Comparison of ENCODE assay signal across 8 cellular contexts in genomic region chr14:88385212-88386101, GRCh38. TPM values are rescaled to one million over a fixed set of nuclear protein-coding genes. Genes with fewer than 3 reads are reported as not detected.
DNase-seq lines count a peak whose midpoint lies in the region; ATAC-seq and TF ChIP-seq lines count a peak whose summit lies in the region.

TSS of gene SPATA7 (plus strand) at chr14:88385657. CDS start at chr14:88385819, 162 bp downstream.

- no peaks in the 10 kb centered on the region for H3K36me3 Mint-ChIP-seq in activated naive CD4-positive, alpha-beta T cell treated with anti-CD3 and anti-CD28 coated beads, Interleukin-2, amount 10 ng/mL, durations not matched to agents 7 days and 5 days

- H4K91ac ChIP-seq in neuronal stem cell (ENCODE audit: low read depth, low read length, poor library complexity): no peak within 1 kb of the TSS

- in situ Hi-C loops in HAP-1 (cut with MboI; ENCODE audit: low sequenced_read_pairs): no loop called here

- no peak within 1 kb of the TSS for H2BK15ac ChIP-seq in neuronal stem cell (ENCODE audit: low read length)

- no peaks in the 10 kb centered on the region for H3K9me3 Mint-ChIP-seq in activated naive CD4-positive, alpha-beta T cell treated with anti-CD3 and anti-CD28 coated beads, Interleukin-2, amount 10 ng/mL, durations not matched to agents 7 days and 5 days

- no peaks in the 10 kb centered on the region for H3K36me3 ChIP-seq in HAP-1 (replicated peaks)
- no peaks in the 10 kb centered on the region for H3K36me3 ChIP-seq in MG63
- peaks cover 3% of the 10 kb centered on the region; the same call in 1 of the 2 replicates for H3K36me3 ChIP-seq in SJSA1
- no peaks in the 10 kb centered on the region for H3K36me3 ChIP-seq in gastroesophageal sphincter
- no peaks in the 10 kb centered on the region for H3K36me3 ChIP-seq in neuronal stem cell (replicated peaks in 1 of 2; ENCODE audit: control insufficient read depth in 2 of 2, insufficient read depth in 2 of 2, low read length in 2 of 2)
- H3K36me3 ChIP-seq in subcutaneous abdominal adipose tissue (ENCODE audit: control insufficient read depth in 5 of 5, insufficient read depth in 5 of 5, low read length in 5 of 5): no peaks in the 10 kb centered on the region

- no peaks in the 10 kb centered on the region for H3K9me3 ChIP-seq in HAP-1
- H3K9me3 ChIP-seq in MG63: no peaks in the 10 kb centered on the region
- no peaks in the 10 kb centered on the region for H3K9me3 ChIP-seq in SJSA1 (replicated peaks)
- H3K9me3 ChIP-seq in gastroesophageal sphincter: no peaks in the 10 kb centered on the region
- H3K9me3 ChIP-seq in neuronal stem cell (replicated peaks in 1 of 2; ENCODE audit: control insufficient read depth in 2 of 2, insufficient read depth in 1 of 2, low read depth in 1 of 2, low read length in 2 of 2): no peaks in the 10 kb centered on the region
- H3K9me3 ChIP-seq in subcutaneous abdominal adipose tissue (ENCODE audit: control insufficient read depth in 5 of 5, low read length in 5 of 5): no peaks in the 10 kb centered on the region

- no peak within 1 kb of the TSS for H4K8ac ChIP-seq in neuronal stem cell (ENCODE audit: low read depth, low read length)

- TF ChIP-seq EP300 in gastroesophageal sphincter (IDR thresholded peaks at IDR 0.05): no peak

- peak in 1 of 4 experiments; percentile 25 for TF ChIP-seq CTCF in gastroesophageal sphincter (IDR thresholded peaks at IDR 0.05)

- peak within 1 kb of the TSS; percentile 93 for H3K4me3 Mint-ChIP-seq in activated naive CD4-positive, alpha-beta T cell treated with anti-CD3 and anti-CD28 coated beads, Interleukin-2, amount 10 ng/mL, durations not matched to agents 7 days and 5 days

- no peak within 1 kb of the TSS for H3K14ac ChIP-seq in neuronal stem cell (ENCODE audit: low read length)

- peaks cover 25% of the 10 kb centered on the region for H3K4me1 Mint-ChIP-seq in activated naive CD4-positive, alpha-beta T cell treated with anti-CD3 and anti-CD28 coated beads, Interleukin-2, amount 10 ng/mL, durations not matched to agents 7 days and 5 days

- H2AK5ac ChIP-seq in neuronal stem cell (ENCODE audit: low read depth, low read length): no peak within 1 kb of the TSS

- peak within 1 kb of the TSS; percentile 90 for H3K9ac ChIP-seq in neuronal stem cell (ENCODE audit: low read depth, low read length, poor library complexity)
- H3K9ac ChIP-seq in subcutaneous abdominal adipose tissue (ENCODE audit: low read length in 5 of 5): peak within 1 kb of the TSS; percentile 75 to 95 (median 81)

- no peaks in the 10 kb centered on the region for H3K79me1 ChIP-seq in neuronal stem cell (ENCODE audit: low read depth, low read length)

- H3K27me3 Mint-ChIP-seq in activated naive CD4-positive, alpha-beta T cell treated with anti-CD3 and anti-CD28 coated beads, Interleukin-2, amount 10 ng/mL, durations not matched to agents 7 days and 5 days: peaks cover 11% of the 10 kb centered on the region

- peak; percentile 66 to 69 for TF ChIP-seq POLR2A in gastroesophageal sphincter (IDR thresholded peaks at IDR 0.05)

- CTCF ChIA-PET in activated naive CD4-positive, alpha-beta T cell treated with anti-CD3 and anti-CD28 coated beads, Interleukin-2, amount 10 ng/mL, durations not matched to agents 7 days and 5 days (lab: Charles Lee): interaction anchor here (1.4 kb wide), 1 partner anchor 196 kb away, joined by 3 read pairs; no protein-coding TSS in a partner anchor

- 0% methylated on average over 2 to 4 of the region's 50 CpGs for WGBS in gastroesophageal sphincter (ENCODE audit: low coverage in 1 of 2), 2 donors
- WGBS in neuronal stem cell (ENCODE audit: extremely low coverage in 2 of 2, insufficient read length in 2 of 2, insufficient replicate concordance in 1 of 2), 2 donors: no CpG with 5 or more reads among the region's 50 CpGs

- no peak within 1 kb of the TSS for H3K4ac ChIP-seq in neuronal stem cell (ENCODE audit: low read length)

- peaks cover 12% of the 10 kb centered on the region for H3K27me3 ChIP-seq in HAP-1 (ENCODE audit: low read depth)
- no peaks in the 10 kb centered on the region for H3K27me3 ChIP-seq in MG63
- H3K27me3 ChIP-seq in SJSA1 (replicated peaks): no peaks in the 10 kb centered on the region
- H3K27me3 ChIP-seq in gastroesophageal sphincter: no peaks in the 10 kb centered on the region
- H3K27me3 ChIP-seq in neuronal stem cell (ENCODE audit: control insufficient read depth in 3 of 3, insufficient read depth in 3 of 3, low read depth in 1 of 3, low read length in 3 of 3): peaks cover 0 to 13% (median 0%) of the 10 kb centered on the region in 3 experiments
- H3K27me3 ChIP-seq in subcutaneous abdominal adipose tissue (ENCODE audit: control insufficient read depth in 5 of 5, insufficient read depth in 4 of 5, low read length in 5 of 5): no peaks in the 10 kb centered on the region

- ATAC-seq in gastroesophageal sphincter: peak; percentile 98

- H3K4me2 ChIP-seq in neuronal stem cell (ENCODE audit: insufficient read depth, low read length, poor library complexity, severe bottlenecking): peak within 1 kb of the TSS; percentile 72

- peak within 1 kb of the TSS; percentile 98 for H3K18ac ChIP-seq in neuronal stem cell (ENCODE audit: low read length)

- H3K27ac ChIP-seq in SJSA1: peak within 1 kb of the TSS; percentile 48
- peak within 1 kb of the TSS; percentile 73 to 91 (median 85) for H3K27ac ChIP-seq in gastroesophageal sphincter
- peak within 1 kb of the TSS; percentile 79 for H3K27ac ChIP-seq in neuronal stem cell (replicated peaks; ENCODE audit: low read length)
- H3K27ac ChIP-seq in subcutaneous abdominal adipose tissue (ENCODE audit: low read depth, low read length): peak within 1 kb of the TSS; percentile 79

- H2BK12ac ChIP-seq in neuronal stem cell (ENCODE audit: low read length): no peak within 1 kb of the TSS

- H3K4me1 ChIP-seq in HAP-1 (no peaks in the 10 kb centered on the region; the same call in 1 of the 2 replicates), SJSA1 (replicated peaks) (0 out of 2 replicates have a peak, but pooled peaks cover 7% of the 10 kb centered on the region), gastroesophageal sphincter (peaks cover 0 to 20% (median 6%) of the 10 kb centered on the region in 3 donors), neuronal stem cell (ENCODE audit: control insufficient read depth in 2 of 2, insufficient read depth in 1 of 2, low read depth in 1 of 2, low read length in 2 of 2) (no peaks in the 10 kb centered on the region), subcutaneous abdominal adipose tissue (ENCODE audit: control insufficient read depth in 5 of 5, insufficient read depth in 5 of 5, low read length in 5 of 5) (peaks cover 0 to 25% (median 18%) of the 10 kb centered on the region in 5 donors)

- no peak within 1 kb of the TSS for H2BK120ac ChIP-seq in neuronal stem cell (ENCODE audit: low read depth, low read length)

- H2AFZ ChIP-seq in neuronal stem cell (ENCODE audit: low read length): peak within 1 kb of the TSS; percentile 91

- no peak within 1 kb of the TSS for H3K23ac ChIP-seq in neuronal stem cell (ENCODE audit: low read depth, low read length, poor library complexity)

- no peak within 1 kb of the TSS for H2BK5ac ChIP-seq in neuronal stem cell (ENCODE audit: low read length)

- H3K4me3 ChIP-seq in HAP-1 (peak within 1 kb of the TSS; percentile 79), MG63 (peak within 1 kb of the TSS; percentile 71), SJSA1 (peak within 1 kb of the TSS; percentile 73), gastroesophageal sphincter (peak within 1 kb of the TSS; percentile 88 to 94), neuronal stem cell (ENCODE audit: low read length in 2 of 2) (peak within 1 kb of the TSS; percentile 70 to 80), subcutaneous abdominal adipose tissue (ENCODE audit: low read depth in 1 of 5, low read length in 5 of 5) (peak within 1 kb of the TSS; percentile 91 to 100 (median 99))

- H3K27ac Mint-ChIP-seq in activated naive CD4-positive, alpha-beta T cell treated with anti-CD3 and anti-CD28 coated beads, Interleukin-2, amount 10 ng/mL, durations not matched to agents 7 days and 5 days: peak within 1 kb of the TSS; percentile 63

- DNase-seq in GF-D8 (lab: John Stamatoyannopoulos, UW): peak; percentile 6
- peak; percentile 85 to 97 for DNase-seq in HAP-1 (ENCODE audit: low spot score in 2 of 2)
- DNase-seq in MG63: peak; percentile 85
- DNase-seq in SJSA1 (ENCODE audit: low read depth in 1 of 2, low spot score in 2 of 2): peak; percentile 84 to 87
- DNase-seq in activated naive CD4-positive, alpha-beta T cell treated with anti-CD3 and anti-CD28 coated beads, Interleukin-2, amount 10 ng/mL, durations not matched to agents 7 days and 5 days: peak; percentile 93
- DNase-seq in neuronal stem cell (ENCODE audit: low spot score): peak; percentile 93

RNA-seq across cellular contexts. Expression of gene SPATA7, which starts in this region (rescaled TPM):
- 0.07 and 4.5 TPM in 2 replicates for total RNA-seq in MG63 (2014; rRNA removed; shearing (Covaris generic); ENCODE audit: low replicate concordance)
- 3.7 and 11.2 TPM in 2 replicates for total RNA-seq in SJSA1 (2014; rRNA removed; shearing (Covaris generic))
- total RNA-seq in gastroesophageal sphincter: 10 to 100 TPM; 20.9 to 30.0 (median 24.0) TPM
- 33.4 TPM for polyA plus RNA-seq in neuronal stem cell (2013, experiment 1 of 2)
- polyA plus RNA-seq in neuronal stem cell (2013, experiment 2 of 2): 34.1 TPM

Comparison
In these comparisons a context has a peak if more than half of its experiments do, and no peak if none do; other contexts are left out.
1. Peak in every context shown above with its lines: DNase-seq, ATAC-seq, H3K4me3 ChIP-seq and H3K27ac ChIP-seq.
2. DNase-seq: peak in every context shown above with its lines; median percentile 93 in activated naive CD4-positive, alpha-beta T cell treated with anti-CD3 and anti-CD28 coated beads, Interleukin-2, amount 10 ng/mL, durations not matched to agents 7 days and 5 days; 93 in neuronal stem cell; 91 in HAP-1; 86 in SJSA1; 85 in MG63; 6 in GF-D8.